18 cellular contexts compared by ENCODE assay signal in the genomic region with DNA sequence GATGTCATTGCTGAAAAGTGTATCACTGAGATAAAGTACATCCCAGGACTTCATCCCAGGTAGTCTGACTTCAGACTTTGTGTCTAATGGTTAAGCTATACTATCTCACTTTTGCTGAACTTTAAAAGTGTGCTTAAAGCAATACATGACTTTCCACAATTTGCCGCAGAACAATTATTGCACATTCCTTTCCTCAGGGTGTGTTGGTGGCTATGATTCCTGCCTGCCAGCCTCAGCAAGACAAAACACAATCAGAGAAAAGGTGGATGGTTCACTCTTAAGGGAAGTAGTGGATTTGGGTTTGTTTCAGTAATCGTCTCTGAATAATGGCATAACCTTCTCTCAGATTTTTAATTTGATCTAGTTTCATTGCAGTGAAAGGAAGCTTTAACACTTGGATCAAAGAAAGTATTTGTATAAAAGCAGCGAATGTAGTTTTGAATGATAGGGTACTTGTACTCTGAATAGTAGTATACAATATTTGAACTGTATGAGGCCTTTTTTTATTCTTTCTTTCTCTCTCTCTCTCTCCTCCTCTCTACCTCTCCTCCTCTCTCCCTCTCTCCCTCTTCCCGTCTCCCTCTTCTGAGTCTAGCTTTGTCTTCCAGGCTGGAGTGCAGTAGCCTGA. TPM values are rescaled to one million over a fixed set of nuclear protein-coding genes. Genes with fewer than 3 reads are reported as not detected.
DNase-seq lines count a peak whose midpoint lies in the region; ATAC-seq and TF ChIP-seq lines count a peak whose summit lies in the region.
"Had no signal": no experiment of that assay in that cellular context is flagged by ENCODE, and none has a peak within 500 bp of the region (broad histone marks: within the 10 kb centered on the region; RNA-seq: fewer than 3 reads in every experiment).

No MANE protein-coding gene starts in this region.

- H3K27ac ChIP-seq in epithelial cell of prostate = peak overlapping the region; percentile 24
- H3K27ac ChIP-seq in sigmoid colon = peak overlapping the region in 3 of 4 donors; percentile 26 to 72 (median 64)
- no peak overlapping the region for H3K27ac ChIP-seq in Peyer's patch
- H3K27ac ChIP-seq: PC-9, vagina had no signal

- intact Hi-C loops in sigmoid colon (cut with DNase I) = no loop called here

- no peak for TF ChIP-seq POLR2A in sigmoid colon (IDR thresholded peaks at IDR 0.05)
- TF ChIP-seq POLR2A in Peyer's patch (IDR thresholded peaks at IDR 0.05) = no peak

- no peak for DNase-seq in activated naive CD4-positive, alpha-beta T cell treated with anti-CD3 and anti-CD28 coated beads, Interleukin-2, amount 50 U/mL, for 16 hours
- DNase-seq in T-helper 17 cell (no peak), epithelial cell of prostate (ENCODE audit: low read depth, low spot score) (no peak), sigmoid colon (no peak), T-helper 9 cell (no peak), Peyer's patch (no peak), NCI-H1694 treated with DMSO at 0.1 percent for 48 hours (lab: John Stamatoyannopoulos, UW) (no peak)
- DNase-seq: activated CD4-positive, alpha-beta T cell treated with anti-CD3 and anti-CD28 coated beads for 48 hours; activated T-cell treated with anti-CD3 and anti-CD28 coated beads, Interleukin-2, amount 50 U/mL, for 48 hours; COR-L47; EL; H9; NCI-H187 treated with DMSO at 0.1 percent for 48 hours; NCI-H226; PC-9; stimulated activated CD4-positive, alpha-beta T cell treated with anti-CD3 and anti-CD28 coated beads, Interleukin-4, amount 100 ng/mL, for 4 hours had no signal

- H3K27me3 ChIP-seq in sigmoid colon (no peaks in the 10 kb centered on the region), Peyer's patch (no peaks in the 10 kb centered on the region)
- H3K27me3 ChIP-seq: vagina had no signal

- 74 to 83% methylated on average over 4 of the region's 4 CpGs for WGBS in sigmoid colon, 2 donors

- peaks cover 68% of the 10 kb centered on the region for H3K4me1 Mint-ChIP-seq in activated naive CD4-positive, alpha-beta T cell treated with anti-CD3 and anti-CD28 coated beads, Interleukin-2, amount 50 U/mL, for 24 hours
- H3K4me1 Mint-ChIP-seq in T-helper 17 cell = peaks cover 36% of the 10 kb centered on the region

- peaks cover 14% of the 10 kb centered on the region for H3K36me3 Mint-ChIP-seq in activated naive CD4-positive, alpha-beta T cell treated with anti-CD3 and anti-CD28 coated beads, Interleukin-2, amount 50 U/mL, for 24 hours
- H3K36me3 Mint-ChIP-seq in T-helper 17 cell (ENCODE audit: low read depth) = peaks cover 3% of the 10 kb centered on the region

- peak overlapping the region; percentile 87 for H3K27ac Mint-ChIP-seq in activated naive CD4-positive, alpha-beta T cell treated with anti-CD3 and anti-CD28 coated beads, Interleukin-2, amount 50 U/mL, for 24 hours
- peak overlapping the region; percentile 63 for H3K27ac Mint-ChIP-seq in T-helper 17 cell
- H3K27ac Mint-ChIP-seq: H9 had no signal

- TF ChIP-seq EP300 in sigmoid colon (IDR thresholded peaks at IDR 0.05) = no peak

- H3K4me3 ChIP-seq in sigmoid colon = no peak overlapping the region
- no peak overlapping the region for H3K4me3 ChIP-seq in Peyer's patch
- H3K4me3 ChIP-seq: PC-9, vagina had no signal

- no peak overlapping the region for H3K4me3 Mint-ChIP-seq in activated naive CD4-positive, alpha-beta T cell treated with anti-CD3 and anti-CD28 coated beads, Interleukin-2, amount 50 U/mL, for 24 hours
- H3K4me3 Mint-ChIP-seq in T-helper 17 cell = no peak overlapping the region

- H3K9me3 ChIP-seq in T-helper 17 cell (ENCODE audit: control insufficient read depth, low read length, poor library complexity, severe bottlenecking) = no peaks in the 10 kb centered on the region
- H3K9me3 ChIP-seq in sigmoid colon = no peaks in the 10 kb centered on the region
- H3K9me3 ChIP-seq in Peyer's patch = no peaks in the 10 kb centered on the region
- H3K9me3 ChIP-seq: vagina had no signal

- H3K9me3 Mint-ChIP-seq in activated naive CD4-positive, alpha-beta T cell treated with anti-CD3 and anti-CD28 coated beads, Interleukin-2, amount 50 U/mL, for 24 hours = no peaks in the 10 kb centered on the region

- no peak for ATAC-seq in T-helper 17 cell

- no peaks in the 10 kb centered on the region for H3K27me3 Mint-ChIP-seq in activated naive CD4-positive, alpha-beta T cell treated with anti-CD3 and anti-CD28 coated beads, Interleukin-2, amount 50 U/mL, for 24 hours
- no peaks in the 10 kb centered on the region for H3K27me3 Mint-ChIP-seq in T-helper 17 cell

- peaks cover 5 to 78% (median 70%) of the 10 kb centered on the region in 4 donors for H3K4me1 ChIP-seq in sigmoid colon
- H3K4me1 ChIP-seq in Peyer's patch = peaks cover 0 to 12% (median 0%) of the 10 kb centered on the region in 4 donors

- H3K36me3 ChIP-seq in sigmoid colon = no peaks in the 10 kb centered on the region
- H3K36me3 ChIP-seq in Peyer's patch = peaks cover 0 to 3% (median 0%) of the 10 kb centered on the region in 3 donors
- H3K36me3 ChIP-seq: vagina had no signal

- no peak for TF ChIP-seq CTCF in sigmoid colon (IDR thresholded peaks at IDR 0.05)
- no peak for TF ChIP-seq CTCF in Peyer's patch (IDR thresholded peaks at IDR 0.05)

RNA-seq across cellular contexts. Expression of a gene that starts 47.0 kb away (rescaled TPM):
- 10 to 100 TPM; 70.8 to 94.0 TPM for total RNA-seq in T-helper 17 cell
- 10 to 100 TPM; 26.0 to 39.2 (median 31.9) TPM for total RNA-seq in sigmoid colon
- polyA plus RNA-seq in sigmoid colon = 10 to 100 TPM in 2 of 3 donors, 1 to 10 TPM in 1; 9.0 to 15.3 (median 15.1) TPM
- total RNA-seq in Peyer's patch = 10 to 100 TPM; 62.0 to 75.7 (median 69.8) TPM

RNA-seq across cellular contexts. Expression of a gene that starts 47.2 kb away (rescaled TPM):
- total RNA-seq in T-helper 17 cell = 10 to 100 TPM in 1 of 2 donors, 1 to 10 TPM in 1; 6.7 to 10.2 TPM
- total RNA-seq in sigmoid colon = 10 to 100 TPM in 3 of 4 donors, 1 to 10 TPM in 1; 4.7 to 13.9 (median 12.6) TPM
- polyA plus RNA-seq in sigmoid colon = 10 to 100 TPM; 10.1 to 18.5 (median 15.0) TPM
- 1 to 10 TPM; 5.6 to 8.4 (median 6.5) TPM for total RNA-seq in Peyer's patch

Comparison
In these comparisons a context has a peak if more than half of its experiments do, and no peak if none do; other contexts are left out.
1. H3K27ac ChIP-seq: peak in epithelial cell of prostate (single experiment) and sigmoid colon (3 of 4); none in Peyer's patch (0 of 4).